In genomic region chr14:60245316-60246177, GRCh38 we compare ENCODE assay signal across 1 cellular context.
TF ChIP-seq lines count a peak whose summit lies in the region.

No MANE protein-coding gene starts in this region.

TF ChIP-seq in SK-N-SH, 30 proteins besides CTCF, POLR2A, EP300 and RAD21:
- TF ChIP-seq GATA2 (CRISPR knock-in tag; IDR thresholded peaks at IDR 0.05): no peak
- no peak for TF ChIP-seq NFIC (IDR thresholded peaks at IDR 0.05; ENCODE audit: borderline replicate concordance)
- no peak for TF ChIP-seq TEAD4 (IDR thresholded peaks at IDR 0.05; ENCODE audit: borderline replicate concordance, insufficient read depth)
- TF ChIP-seq NRF1 (IDR thresholded peaks at IDR 0.05; ENCODE audit: low read depth, low read length): no peak
- no peak for TF ChIP-seq FOXJ3 (CRISPR knock-in tag; IDR thresholded peaks at IDR 0.05)
- no peak for TF ChIP-seq CHD2 (IDR thresholded peaks at IDR 0.05; ENCODE audit: low read length, partially characterized antibody)
- no peak for TF ChIP-seq FOSL2 (IDR thresholded peaks at IDR 0.05; ENCODE audit: borderline replicate concordance, low read depth)
- no peak for TF ChIP-seq GABPA (IDR thresholded peaks at IDR 0.05; ENCODE audit: low read depth)
- TF ChIP-seq TCF12 (IDR thresholded peaks at IDR 0.05): no peak
- TF ChIP-seq, protein P1, sequence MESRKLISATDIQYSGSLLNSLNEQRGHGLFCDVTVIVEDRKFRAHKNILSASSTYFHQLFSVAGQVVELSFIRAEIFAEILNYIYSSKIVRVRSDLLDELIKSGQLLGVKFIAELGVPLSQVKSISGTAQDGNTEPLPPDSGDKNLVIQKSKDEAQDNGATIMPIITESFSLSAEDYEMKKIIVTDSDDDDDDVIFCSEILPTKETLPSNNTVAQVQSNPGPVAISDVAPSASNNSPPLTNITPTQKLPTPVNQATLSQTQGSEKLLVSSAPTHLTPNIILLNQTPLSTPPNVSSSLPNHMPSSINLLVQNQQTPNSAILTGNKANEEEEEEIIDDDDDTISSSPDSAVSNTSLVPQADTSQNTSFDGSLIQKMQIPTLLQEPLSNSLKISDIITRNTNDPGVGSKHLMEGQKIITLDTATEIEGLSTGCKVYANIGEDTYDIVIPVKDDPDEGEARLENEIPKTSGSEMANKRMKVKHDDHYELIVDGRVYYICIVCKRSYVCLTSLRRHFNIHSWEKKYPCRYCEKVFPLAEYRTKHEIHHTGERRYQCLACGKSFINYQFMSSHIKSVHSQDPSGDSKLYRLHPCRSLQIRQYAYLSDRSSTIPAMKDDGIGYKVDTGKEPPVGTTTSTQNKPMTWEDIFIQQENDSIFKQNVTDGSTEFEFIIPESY (IDR thresholded peaks at IDR 0.05; ENCODE audit: borderline replicate concordance, low read depth): no peak
- TF ChIP-seq RXRA (IDR thresholded peaks at IDR 0.05; ENCODE audit: borderline replicate concordance, low read depth): no peak
- no peak for TF ChIP-seq PBX3 (IDR thresholded peaks at IDR 0.05)
- TF ChIP-seq, protein P2, sequence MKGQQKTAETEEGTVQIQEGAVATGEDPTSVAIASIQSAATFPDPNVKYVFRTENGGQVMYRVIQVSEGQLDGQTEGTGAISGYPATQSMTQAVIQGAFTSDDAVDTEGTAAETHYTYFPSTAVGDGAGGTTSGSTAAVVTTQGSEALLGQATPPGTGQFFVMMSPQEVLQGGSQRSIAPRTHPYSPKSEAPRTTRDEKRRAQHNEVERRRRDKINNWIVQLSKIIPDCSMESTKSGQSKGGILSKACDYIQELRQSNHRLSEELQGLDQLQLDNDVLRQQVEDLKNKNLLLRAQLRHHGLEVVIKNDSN (IDR thresholded peaks at IDR 0.05; ENCODE audit: borderline replicate concordance, low read depth): no peak
- TF ChIP-seq MEF2A (IDR thresholded peaks at IDR 0.05; ENCODE audit: borderline replicate concordance, low read depth): no peak
- no peak for TF ChIP-seq REST (IDR thresholded peaks at IDR 0.05; ENCODE audit: low read depth, low read length)
- no peak for TF ChIP-seq JUND (IDR thresholded peaks at IDR 0.05)
- no peak for TF ChIP-seq FOXM1 (IDR thresholded peaks at IDR 0.05; ENCODE audit: low read depth)
